Comparison of ENCODE assay signal across 8 cellular contexts in the genomic region with DNA sequence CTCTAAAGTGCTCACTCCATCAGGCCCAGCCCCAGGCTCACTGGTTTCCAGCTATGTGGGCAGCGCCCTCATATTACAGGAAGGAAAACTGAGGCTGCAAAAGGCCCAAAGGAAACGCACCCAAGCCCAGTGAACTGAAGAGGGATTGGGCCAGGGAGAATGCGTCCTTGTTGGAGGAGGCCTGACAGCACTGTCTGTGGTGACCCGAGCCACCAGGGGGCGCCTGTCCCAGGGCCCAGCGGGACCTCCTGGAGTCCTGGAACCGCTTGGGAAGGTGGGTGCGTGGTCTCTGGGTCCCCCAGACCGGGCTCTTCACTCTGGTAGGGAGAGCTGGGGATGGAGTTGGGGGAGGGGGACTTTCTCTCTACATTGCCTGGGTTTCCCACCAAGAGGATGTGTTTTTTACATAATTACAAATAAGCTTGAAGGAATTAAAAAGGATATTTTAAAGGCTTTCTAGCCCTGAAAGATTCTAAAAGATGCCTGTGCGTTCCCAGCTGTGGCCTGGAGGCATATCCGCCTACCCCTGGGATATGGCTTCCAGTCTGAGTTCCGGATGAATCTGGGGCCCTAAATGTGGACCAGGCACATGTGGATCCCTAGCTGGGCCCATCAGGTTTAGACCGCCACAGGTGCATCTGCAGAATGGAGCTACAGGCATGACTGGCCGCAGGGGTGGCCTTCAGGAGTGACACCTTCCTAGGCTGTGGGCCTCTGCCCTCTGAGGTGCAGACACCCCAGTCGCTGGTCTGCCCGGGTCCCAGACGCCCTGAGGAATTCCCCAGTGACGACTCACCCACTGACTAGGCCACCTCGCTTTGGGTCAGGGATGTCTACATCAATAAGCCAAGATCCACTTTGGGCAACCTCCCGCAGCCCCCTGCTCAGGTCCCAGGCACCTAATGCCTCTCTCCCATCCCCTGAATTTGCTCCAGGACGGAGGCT. TPM values are rescaled to one million over a fixed set of nuclear protein-coding genes. Genes with fewer than 3 reads are reported as not detected.
DNase-seq lines count a peak whose midpoint lies in the region; ATAC-seq and TF ChIP-seq lines count a peak whose summit lies in the region.

No MANE protein-coding gene starts in this region.

- peak overlapping the region; percentile 100 for H3K4me2 ChIP-seq in BLaER1

- H3K9me3 Mint-ChIP-seq in chondrocyte (ENCODE audit: low read depth): no peaks in the 10 kb centered on the region

- TF ChIP-seq CTCF in chondrocyte (IDR thresholded peaks at IDR 0.05): peak; percentile 98
- TF ChIP-seq CTCF in left lung (IDR thresholded peaks at IDR 0.05): peak; percentile 88 to 94

- ATAC-seq in left lung: peak; percentile 81

- intact Hi-C loops in left lung (cut with DNase I): loop anchor here in 1 of 2 donors (5.0 to 10.0 kb wide), 2 partner anchors 33 to 81 kb away; a partner anchor contains a TSS

- no peaks in the 10 kb centered on the region for H3K36me3 Mint-ChIP-seq in chondrocyte (ENCODE audit: low read depth)

- peak overlapping the region; percentile 97; the same call in 1 of the 2 replicates for H3K9ac ChIP-seq in BLaER1

- no peak overlapping the region for H3K27ac Mint-ChIP-seq in chondrocyte (ENCODE audit: unreplicated experiment)

- DNase-seq in H4 (ENCODE audit: low spot score) (peak; percentile 27), NCI-H2227 (lab: John Stamatoyannopoulos, UW; ENCODE audit: unreplicated experiment) (peak; percentile 66), chondrocyte (ENCODE audit: low spot score) (no peak), left lung (peak; percentile 83 to 97), T1000 (lab: John Stamatoyannopoulos, UW) (no peak)
- peak; percentile 91 for DNase-seq in activated CD4-positive, alpha-beta T cell treated with anti-CD3 and anti-CD28 coated beads for 48 hours
- peak; percentile 87 for DNase-seq in stimulated activated CD4-positive, alpha-beta T cell treated with anti-CD3 and anti-CD28 coated beads, Interleukin-4, amount 100 ng/mL, for 24 hours

- peaks cover 2% of the 10 kb centered on the region for H3K27me3 Mint-ChIP-seq in chondrocyte (ENCODE audit: low read depth)

- H3K4me1 ChIP-seq in BLaER1: peaks cover 60% of the 10 kb centered on the region
- H3K4me1 ChIP-seq in left lung: peaks cover 3 to 55% of the 10 kb centered on the region in 2 donors

- H3K36me3 ChIP-seq in BLaER1 (peaks cover 63% of the 10 kb centered on the region), left lung (peaks cover 0 to 67% of the 10 kb centered on the region in 2 donors)

- H3K4me3 ChIP-seq in BLaER1: no peak overlapping the region
- peak overlapping the region in 1 of 2 donors; percentile 67 for H3K4me3 ChIP-seq in left lung

- no peaks in the 10 kb centered on the region for H3K9me3 ChIP-seq in BLaER1
- H3K9me3 ChIP-seq in left lung: no peaks in the 10 kb centered on the region

- H3K27ac ChIP-seq in BLaER1: peak overlapping the region; percentile 99
- peak overlapping the region in 1 of 2 donors; percentile 93 for H3K27ac ChIP-seq in left lung

- H4K20me1 ChIP-seq in BLaER1: peaks cover 34% of the 10 kb centered on the region; the same call in 1 of the 2 replicates

- H3K27me3 ChIP-seq in BLaER1 (no peaks in the 10 kb centered on the region), left lung (no peaks in the 10 kb centered on the region)

- H3K4me1 Mint-ChIP-seq in chondrocyte (ENCODE audit: low read depth): no peaks in the 10 kb centered on the region

- H3K4me3 Mint-ChIP-seq in chondrocyte (ENCODE audit: unreplicated experiment): no peak overlapping the region

RNA-seq across cellular contexts. Expression of a gene that starts 4.2 kb away (rescaled TPM):
- not detected in 2 replicates for total RNA-seq in H4 (2014; rRNA removed; shearing (Covaris generic))
- total RNA-seq in chondrocyte (not detected in 3 replicates), left lung (100 to 1,000 TPM in 1 of 2 donors, 10 to 100 TPM in 1; 75.6 to 194 TPM)

RNA-seq across cellular contexts. Expression of a gene that starts 21.6 kb away (rescaled TPM):
- total RNA-seq in H4 (2014; rRNA removed; shearing (Covaris generic)): not detected in 2 replicates
- total RNA-seq in chondrocyte (not detected in 3 replicates), left lung (1 to 10 TPM in 1 of 2 donors, under 1 TPM in 1; 0.52 to 2.0 TPM)

RNA-seq across cellular contexts. Expression of a gene that starts 34.2 kb away (rescaled TPM):
- total RNA-seq in H4 (2014; rRNA removed; shearing (Covaris generic)): 8.5 and 9.1 TPM in 2 replicates
- total RNA-seq in chondrocyte (113 to 124 TPM (median 120 TPM) in 3 replicates), left lung (10 to 100 TPM; 60.1 to 66.1 TPM)

RNA-seq across cellular contexts. Expression of a gene that starts 52.1 kb away (rescaled TPM):
- total RNA-seq in H4 (2014; rRNA removed; shearing (Covaris generic)): 195 and 221 TPM in 2 replicates
- total RNA-seq in chondrocyte (100 to 139 TPM (median 108 TPM) in 3 replicates), left lung (100 to 1,000 TPM in 1 of 2 donors, 10 to 100 TPM in 1; 86.7 to 133 TPM)

Comparison
In these comparisons a context has a peak if more than half of its experiments do, and no peak if none do; other contexts are left out.
1. DNase-seq: peak in H4 (single experiment), NCI-H2227 (single experiment), activated CD4-positive, alpha-beta T cell treated with anti-CD3 and anti-CD28 coated beads for 48 hours (single experiment), left lung (2 of 2) and stimulated activated CD4-positive, alpha-beta T cell treated with anti-CD3 and anti-CD28 coated beads, Interleukin-4, amount 100 ng/mL, for 24 hours (single experiment); none in chondrocyte (single experiment) and T1000 (single experiment).
2. RNA of a gene that starts 4.2 kb away (total RNA-seq): 75.6 to 194 TPM in left lung; not detected in chondrocyte and not detected in H4; every median in the first group is over 10 times any median in the second.